ENCODE assay signal across 26 cellular contexts in the genomic region with DNA sequence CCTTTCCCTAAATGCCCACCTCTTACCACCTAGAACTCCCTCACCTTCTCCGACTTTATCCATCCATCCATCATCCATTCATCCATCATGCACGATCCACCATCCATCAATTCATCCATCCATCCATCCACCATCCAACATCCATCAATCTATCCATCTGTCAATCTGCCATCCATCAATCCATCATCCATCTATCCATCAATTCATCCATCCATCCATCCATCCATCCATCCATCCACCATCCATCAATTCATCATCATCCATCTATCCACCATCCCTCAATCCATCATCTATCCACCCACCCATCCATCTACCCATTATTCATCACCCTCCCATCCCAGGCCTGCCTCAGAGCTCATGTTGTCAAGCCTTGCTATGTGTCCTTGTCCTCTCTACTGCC. TPM values are rescaled to one million over a fixed set of nuclear protein-coding genes. Genes with fewer than 3 reads are reported as not detected.
A peak's percentile ranks its signal among the peaks of the same experiment; 100 is the strongest.
DNase-seq lines count a peak whose midpoint lies in the region; ATAC-seq, FAIRE-seq and TF ChIP-seq lines count a peak whose summit lies in the region.
"Had no signal": no experiment of that assay in that cellular context is flagged by ENCODE, and none has a peak within 500 bp of the region (broad histone marks: within the 10 kb centered on the region; RNA-seq: fewer than 3 reads in every experiment).

No MANE protein-coding gene starts in this region.

- no peak overlapping the region for H2AFZ ChIP-seq in HepG2 (ENCODE audit: low read length)
- H2AFZ ChIP-seq in K562 (ENCODE audit: low read depth, low read length): no peak overlapping the region
- H2AFZ ChIP-seq: GM23338 had no signal

- no peak for FAIRE-seq in HepG2 (lab: Jason Lieb, UNC)
- FAIRE-seq in K562 (lab: Jason Lieb, UNC): no peak
- FAIRE-seq: A549, D721Med, GM12891, GM18507, H54 had no signal

- in situ Hi-C loops in HepG2 (cut with HindIII; ENCODE audit: extremely low pct_ligation_motif_present, low pct_unique_long_range_greater_than_20kb) (no loop called here), K562 (cut with MboI) (no loop called here)

- CTCF ChIA-PET in HepG2 (lab: Yijun Ruan, JAX; ENCODE audit: low intra/inter-chr PET ratio, low total read pairs): no interaction called here
- CTCF ChIA-PET in K562 (lab: Yijun Ruan, JAX; ENCODE audit: low intra/inter-chr PET ratio): no interaction called here

- WGBS in HepG2 (ENCODE audit: low lambda C conversion rate): 0% methylated on average over 2 of the region's 2 CpGs
- 29% methylated on average over 2 of the region's 2 CpGs for WGBS in right lobe of liver (ENCODE audit: insufficient coverage, low coverage, low lambda C conversion rate, missing lambda C conversion rate)
- WGBS in K562 (ENCODE audit: insufficient coverage, low coverage, missing lambda C conversion rate): 0% methylated on average over 2 of the region's 2 CpGs
- WGBS in suprapubic skin: 95% methylated on average over 2 of the region's 2 CpGs

- H3K27ac ChIP-seq in HepG2 (ENCODE audit: extremely low read length, insufficient read depth, low read length) (no peak overlapping the region), right lobe of liver (no peak overlapping the region), K562 (ENCODE audit: extremely low read depth, low read depth, low read length) (no peak overlapping the region), suprapubic skin (no peak overlapping the region)
- H3K27ac ChIP-seq: A549; BLaER1 treated with 17β-estradiol and CSF1 and Interleukin-3, amounts not matched to agents 10 nM and 100 nM had no signal

- H3K4me2 ChIP-seq in HepG2 (ENCODE audit: low read depth, low read length) (no peak overlapping the region), K562 (ENCODE audit: insufficient read depth, low read length) (no peak overlapping the region)
- H3K4me2 ChIP-seq: A549; BLaER1 treated with 17β-estradiol and CSF1 and Interleukin-3, amounts not matched to agents 10 nM and 100 nM; GM23338 had no signal

- intact Hi-C loops in HepG2 (cut with micrococcal nuclease; ENCODE audit: unreplicated experiment) (no loop called here), right lobe of liver (cut with DNase I) (no loop called here), K562 (cut with micrococcal nuclease) (no loop called here), Right ventricle myocardium inferior (cut with DNase I) (no loop called here)

- TF ChIP-seq CTCF in HepG2 (CRISPR knock-in tag; IDR thresholded peaks at IDR 0.05): no peak
- TF ChIP-seq CTCF in right lobe of liver (IDR thresholded peaks at IDR 0.05): no peak
- TF ChIP-seq CTCF in K562 (IDR thresholded peaks at IDR 0.05 in 2 of 3, conservative IDR thresholded peaks at IDR 0.05 in 1 of 3; ENCODE audit: insufficient read depth in 2 of 3, low read depth in 1 of 3, low read length in 3 of 3): no peak
- no peak for TF ChIP-seq CTCF in suprapubic skin (IDR thresholded peaks at IDR 0.05)

- BruUV-seq in HepG2 (replicated peaks; lab: Mats Ljungman, UMichigan) (no TSS peak), K562 (replicated peaks; lab: Mats Ljungman, UMichigan) (no TSS peak)

- ATAC-seq in HepG2 (no peak), right lobe of liver (no peak), K562 (no peak), Right ventricle myocardium inferior (no peak)
- ATAC-seq: A549, GM23338 had no signal

- H3K9me3 ChIP-seq in HepG2 (ENCODE audit: low read length) (no peaks in the 10 kb centered on the region), right lobe of liver (no peaks in the 10 kb centered on the region), K562 (replicated peaks; ENCODE audit: control insufficient read depth, insufficient read depth, low read depth, low read length) (no peaks in the 10 kb centered on the region), suprapubic skin (no peaks in the 10 kb centered on the region)
- H3K9me3 ChIP-seq: BE2C; BLaER1 treated with 17β-estradiol and CSF1 and Interleukin-3, amounts not matched to agents 10 nM and 100 nM; HAP-1 had no signal

- H3K79me2 ChIP-seq in HepG2 (ENCODE audit: insufficient read depth, low read length) (no peaks in the 10 kb centered on the region), K562 (ENCODE audit: control insufficient read depth, insufficient read depth, low read length) (no peaks in the 10 kb centered on the region)

- H3K9ac ChIP-seq in HepG2 (ENCODE audit: insufficient read depth, low read depth, low read length): no peak overlapping the region
- H3K9ac ChIP-seq in K562 (ENCODE audit: insufficient read depth in 1 of 2, low read depth in 2 of 2, low read length in 2 of 2): no peak overlapping the region
- H3K9ac ChIP-seq: BLaER1 treated with 17β-estradiol and CSF1 and Interleukin-3, amounts not matched to agents 10 nM and 100 nM had no signal

- no peak for TF ChIP-seq POLR2A in HepG2 (IDR thresholded peaks at IDR 0.05; ENCODE audit: insufficient read depth in 1 of 2, low read depth in 2 of 2, low read length in 2 of 2)
- TF ChIP-seq POLR2A in right lobe of liver (IDR thresholded peaks at IDR 0.05): no peak
- no peak for TF ChIP-seq POLR2A in K562 (conservative IDR thresholded peaks at IDR 0.05)
- TF ChIP-seq POLR2A in suprapubic skin (IDR thresholded peaks at IDR 0.05): no peak

- H4K20me1 ChIP-seq in HepG2 (ENCODE audit: insufficient read depth, low read length): no peaks in the 10 kb centered on the region
- H4K20me1 ChIP-seq in K562 (replicated peaks; ENCODE audit: control insufficient read depth, insufficient read depth, low read length): peaks cover 11% of the 10 kb centered on the region
- H4K20me1 ChIP-seq: BLaER1 treated with 17β-estradiol and CSF1 and Interleukin-3, amounts not matched to agents 10 nM and 100 nM had no signal

- no peak overlapping the region for H3K4me3 ChIP-seq in HepG2 (replicated peaks in 1 of 3; ENCODE audit: insufficient read depth in 1 of 3, low read depth in 2 of 3, low read length in 3 of 3)
- no peak overlapping the region for H3K4me3 ChIP-seq in right lobe of liver
- no peak overlapping the region for H3K4me3 ChIP-seq in K562
- H3K4me3 ChIP-seq in suprapubic skin: no peak overlapping the region
- H3K4me3 ChIP-seq: A549; BLaER1 treated with 17β-estradiol and CSF1 and Interleukin-3, amounts not matched to agents 10 nM and 100 nM; GM23338; HAP-1 had no signal

- POLR2A ChIA-PET in HepG2 (lab: Yijun Ruan, JAX) (no interaction called here), K562 (lab: Yijun Ruan, JAX) (interaction anchor here (0.6 kb wide), 1 partner anchor 159 kb away, joined by 3 read pairs; no protein-coding TSS in a partner anchor)

- H3K4me1 ChIP-seq in HepG2 (ENCODE audit: insufficient read depth, low read length) (no peaks in the 10 kb centered on the region), right lobe of liver (no peaks in the 10 kb centered on the region), K562 (replicated peaks in 1 of 2; ENCODE audit: control insufficient read depth in 2 of 2, insufficient read depth in 2 of 2, low read length in 2 of 2) (peaks cover 0 to 18% of the 10 kb centered on the region in 2 experiments; a peak in 2 of 5 replicates), suprapubic skin (peaks cover 17% of the 10 kb centered on the region)
- H3K4me1 ChIP-seq: BE2C; BLaER1 treated with 17β-estradiol and CSF1 and Interleukin-3, amounts not matched to agents 10 nM and 100 nM; HAP-1 had no signal

- no peak for TF ChIP-seq EP300 in HepG2 (IDR thresholded peaks at IDR 0.05; ENCODE audit: low read depth in 2 of 2, low read length in 2 of 2)
- TF ChIP-seq EP300 in HepG2 (CRISPR knock-in tag; IDR thresholded peaks at IDR 0.05; ENCODE audit: borderline replicate concordance): no peak
- no peak for TF ChIP-seq EP300 in K562 (IDR thresholded peaks at IDR 0.05; ENCODE audit: low read length)
- no peak for TF ChIP-seq EP300 in suprapubic skin (IDR thresholded peaks at IDR 0.05)

- peaks cover 4% of the 10 kb centered on the region for H3K9me1 ChIP-seq in K562 (ENCODE audit: control insufficient read depth, insufficient read depth, low read length)

- DNase-seq in HepG2 (ENCODE audit: low spot score) (no peak), right lobe of liver (no peak), K562 (ENCODE audit: extremely low read depth in 1 of 4, low spot score in 3 of 4) (no peak), suprapubic skin (ENCODE audit: low spot score in 2 of 2) (peak; percentile 26 to 31), GDM1 (lab: John Stamatoyannopoulos, UW) (no peak), Right ventricle myocardium inferior (ENCODE audit: missing footprints) (no peak)
- no peak for DNase-seq in stimulated activated naive CD4-positive, alpha-beta T cell treated with Interleukin-2 at 50 U/mL for 16 hours (lab: John Stamatoyannopoulos, UW)
- DNase-seq: 8988T; ACHN; AML-193; BE2C; CD4-positive, alpha-beta T cell; CD8-positive, alpha-beta memory T cell; DMS 273 treated with DMSO at 0.1 percent for 48 hours; DMS79; EL; GF-D8 had no signal

- H3K36me3 ChIP-seq in HepG2 (replicated peaks in 1 of 2; ENCODE audit: control insufficient read depth in 1 of 2, insufficient read depth in 2 of 2, low read length in 2 of 2): no peaks in the 10 kb centered on the region
- no peaks in the 10 kb centered on the region for H3K36me3 ChIP-seq in right lobe of liver
- no peaks in the 10 kb centered on the region for H3K36me3 ChIP-seq in K562 (ENCODE audit: control insufficient read depth, insufficient read depth, low read length)
- H3K36me3 ChIP-seq in suprapubic skin: no peaks in the 10 kb centered on the region
- H3K36me3 ChIP-seq: BE2C; BLaER1 treated with 17β-estradiol and CSF1 and Interleukin-3, amounts not matched to agents 10 nM and 100 nM; HAP-1 had no signal

- TF ChIP-seq RAD21 in HepG2 (CRISPR knock-in tag; IDR thresholded peaks at IDR 0.05) (no peak), K562 (CRISPR knock-in tag; conservative IDR thresholded peaks at IDR 0.05 in 1 of 2, IDR thresholded peaks at IDR 0.05 in 1 of 2) (no peak)

- H3K27me3 ChIP-seq in HepG2 (ENCODE audit: control insufficient read depth in 1 of 2, insufficient read depth in 2 of 2, low read length in 2 of 2) (peaks cover 0 to 50% of the 10 kb centered on the region in 2 experiments; a peak in 4 of 5 replicates), right lobe of liver (no peaks in the 10 kb centered on the region), K562 (ENCODE audit: control insufficient read depth in 2 of 2, insufficient read depth in 2 of 2, low read length in 2 of 2) (peaks cover 30 to 80% of the 10 kb centered on the region in 2 experiments), suprapubic skin (peaks cover 41% of the 10 kb centered on the region)
- H3K27me3 ChIP-seq: BLaER1 treated with 17β-estradiol and CSF1 and Interleukin-3, amounts not matched to agents 10 nM and 100 nM had no signal

RNA-seq across cellular contexts. Expression of a gene that starts 34.5 kb away (rescaled TPM):
- total RNA-seq in HepG2 (2016; rRNA removed; fragmentation: Illumina TruSeq; extraction: Trizol): not detected in 2 replicates
- total RNA-seq in HepG2 (2016; cell fraction: cytosol; rRNA removed; fragmentation: Illumina TruSeq; extraction: Trizol; ENCODE audit: low read depth): not detected in 2 replicates
- total RNA-seq in HepG2 (2016; cell fraction: insoluble cytoplasmic fraction; rRNA removed; fragmentation: Illumina TruSeq; extraction: Trizol): not detected in 2 replicates
- total RNA-seq in HepG2 (2016; cell fraction: membrane; rRNA removed; fragmentation: Illumina TruSeq; extraction: Trizol): not detected in 2 replicates
- total RNA-seq in HepG2 (2016; cell fraction: nucleus; rRNA removed; fragmentation: Illumina TruSeq; extraction: Trizol): not detected in 2 replicates
- polyA plus RNA-seq in HepG2 (2011; rRNA removed): not detected in 2 replicates
- not detected in 2 replicates for polyA plus RNA-seq in HepG2 (2011; cell fraction: cytosol; rRNA removed)
- polyA plus RNA-seq in HepG2 (2011; cell fraction: nucleus; rRNA removed): not detected in 2 replicates
- polyA plus RNA-seq in HepG2 (2012): not detected in 2 replicates
- polyA plus RNA-seq in HepG2 (2016; cell fraction: cytosol; fragmentation: Illumina TruSeq; extraction: Trizol; ENCODE audit: low read depth): not detected in 2 replicates
- not detected in 2 replicates for polyA plus RNA-seq in HepG2 (2016; cell fraction: insoluble cytoplasmic fraction; fragmentation: Illumina TruSeq; extraction: Trizol; ENCODE audit: low read depth)
- not detected in 2 replicates for polyA plus RNA-seq in HepG2 (2016; cell fraction: membrane; fragmentation: Illumina TruSeq; extraction: Trizol; ENCODE audit: low read depth)
- polyA plus RNA-seq in HepG2 (2016; cell fraction: nucleus; fragmentation: Illumina TruSeq; extraction: Trizol; ENCODE audit: insufficient read depth, low read depth): not detected in 2 replicates
- polyA minus RNA-seq in HepG2 (2011; rRNA and poly(A)+ RNA removed; ENCODE audit: low replicate concordance): not detected in 2 replicates
- not detected in 2 replicates for polyA minus RNA-seq in HepG2 (2011; cell fraction: cytosol; rRNA and poly(A)+ RNA removed)
- not detected in 2 replicates for polyA minus RNA-seq in HepG2 (2011; cell fraction: nucleus; rRNA and poly(A)+ RNA removed)
- not detected for total RNA-seq in right lobe of liver
- not detected in 2 replicates for total RNA-seq in K562 (2011; cell fraction: chromatin; rRNA removed; ENCODE audit: low replicate concordance)
- total RNA-seq in K562 (2011; cell fraction: nucleolus; rRNA removed): not detected in 2 replicates
- total RNA-seq in K562 (2011; cell fraction: nucleoplasm; rRNA removed): not detected in 2 replicates
- total RNA-seq in K562 (2014; rRNA removed): not detected in 2 replicates
- total RNA-seq in K562 (2014; rRNA removed; fragmentation: Illumina TruSeq; extraction: Trizol): not detected in 2 replicates
- total RNA-seq in K562 (2015; rRNA removed; fragmentation: Illumina TruSeq; extraction: Trizol): not detected in 2 replicates
- not detected in 2 replicates for total RNA-seq in K562 (2021)
- not detected in 2 replicates for polyA plus RNA-seq in K562 (2011; rRNA removed)
- polyA plus RNA-seq in K562 (2011; cell fraction: cytosol; rRNA removed): not detected in 2 replicates
- polyA plus RNA-seq in K562 (2011; cell fraction: nucleus; rRNA removed): not detected in 2 replicates
- not detected in 2 replicates for polyA plus RNA-seq in K562 (2012)
- polyA plus RNA-seq in K562 (2014; fragmentation: Illumina TruSeq; extraction: Trizol): not detected in 2 replicates
- not detected for polyA plus RNA-seq in K562 (2014; fragmentation: Nextera tagmentation; extraction: Ambion mirVana)
- not detected in 2 replicates for polyA plus RNA-seq in K562 (2014; rRNA removed)
- polyA minus RNA-seq in K562 (2011; rRNA and poly(A)+ RNA removed): not detected in 2 replicates
- not detected in 2 replicates for polyA minus RNA-seq in K562 (2011; cell fraction: cytosol; rRNA and poly(A)+ RNA removed)
- not detected in 2 replicates for polyA minus RNA-seq in K562 (2011; cell fraction: nucleus; rRNA and poly(A)+ RNA removed)
- total RNA-seq in suprapubic skin: 1 to 10 TPM; 2.8 to 6.3 (median 3.8) TPM
- not detected for total RNA-seq in Right ventricle myocardium inferior
- total RNA-seq: CD8-positive, alpha-beta memory T cell had no signal
- polyA plus RNA-seq: A549; CD14-positive monocyte; CD8-positive, alpha-beta memory T cell had no signal

RNA-seq across cellular contexts. Expression of a gene that starts 41.2 kb away (rescaled TPM):
- total RNA-seq in HepG2 (2016; rRNA removed; fragmentation: Illumina TruSeq; extraction: Trizol) (186 and 210 TPM in 2 replicates), right lobe of liver (100 to 1,000 TPM; 143 to 261 (median 193) TPM), K562 (2014; rRNA removed) (325 and 442 TPM in 2 replicates), K562 (2014; rRNA removed; fragmentation: Illumina TruSeq; extraction: Trizol) (120 and 140 TPM in 2 replicates), K562 (2015; rRNA removed; fragmentation: Illumina TruSeq; extraction: Trizol) (192 and 198 TPM in 2 replicates), K562 (2021) (472 and 483 TPM in 2 replicates), suprapubic skin (100 to 1,000 TPM; 284 to 385 (median 362) TPM), Right ventricle myocardium inferior (281 TPM)
- 81.7 and 86.1 TPM in 2 replicates for total RNA-seq in HepG2 (2016; cell fraction: cytosol; rRNA removed; fragmentation: Illumina TruSeq; extraction: Trizol; ENCODE audit: low read depth)
- 189 and 192 TPM in 2 replicates for total RNA-seq in HepG2 (2016; cell fraction: insoluble cytoplasmic fraction; rRNA removed; fragmentation: Illumina TruSeq; extraction: Trizol)
- total RNA-seq in HepG2 (2016; cell fraction: membrane; rRNA removed; fragmentation: Illumina TruSeq; extraction: Trizol): 147 and 149 TPM in 2 replicates
- total RNA-seq in HepG2 (2016; cell fraction: nucleus; rRNA removed; fragmentation: Illumina TruSeq; extraction: Trizol): 107 and 112 TPM in 2 replicates
- polyA plus RNA-seq in HepG2 (2011; rRNA removed) (327 and 337 TPM in 2 replicates), K562 (2011; rRNA removed) (351 and 621 TPM in 2 replicates), K562 (2014; fragmentation: Illumina TruSeq; extraction: Trizol) (593 and 811 TPM in 2 replicates), K562 (2014; fragmentation: Nextera tagmentation; extraction: Ambion mirVana) (100 to 1,000 TPM in 1 of 2 experiments, 10 to 100 TPM in 1; 69.8 to 232 TPM), K562 (2014; rRNA removed) (435 and 476 TPM in 2 replicates)
- polyA plus RNA-seq in HepG2 (2011; cell fraction: cytosol; rRNA removed): 324 and 458 TPM in 2 replicates
- 231 and 250 TPM in 2 replicates for polyA plus RNA-seq in HepG2 (2011; cell fraction: nucleus; rRNA removed)
- polyA plus RNA-seq in HepG2 (2012): 231 and 263 TPM in 2 replicates
- polyA plus RNA-seq in HepG2 (2016; cell fraction: cytosol; fragmentation: Illumina TruSeq; extraction: Trizol; ENCODE audit: low read depth): 82.3 and 83.9 TPM in 2 replicates
- polyA plus RNA-seq in HepG2 (2016; cell fraction: insoluble cytoplasmic fraction; fragmentation: Illumina TruSeq; extraction: Trizol; ENCODE audit: low read depth): 300 and 336 TPM in 2 replicates
- polyA plus RNA-seq in HepG2 (2016; cell fraction: membrane; fragmentation: Illumina TruSeq; extraction: Trizol; ENCODE audit: low read depth): 127 and 132 TPM in 2 replicates
- 254 and 261 TPM in 2 replicates for polyA plus RNA-seq in HepG2 (2016; cell fraction: nucleus; fragmentation: Illumina TruSeq; extraction: Trizol; ENCODE audit: insufficient read depth, low read depth)
- polyA minus RNA-seq in HepG2 (2011; rRNA and poly(A)+ RNA removed; ENCODE audit: low replicate concordance): 586 and 708 TPM in 2 replicates
- polyA minus RNA-seq in HepG2 (2011; cell fraction: cytosol; rRNA and poly(A)+ RNA removed): 237 and 248 TPM in 2 replicates
- polyA minus RNA-seq in HepG2 (2011; cell fraction: nucleus; rRNA and poly(A)+ RNA removed): 85.8 and 86.9 TPM in 2 replicates
- 99.7 and 210 TPM in 2 replicates for total RNA-seq in K562 (2011; cell fraction: chromatin; rRNA removed; ENCODE audit: low replicate concordance)
- 245 and 251 TPM in 2 replicates for total RNA-seq in K562 (2011; cell fraction: nucleolus; rRNA removed)
- 187 and 199 TPM in 2 replicates for total RNA-seq in K562 (2011; cell fraction: nucleoplasm; rRNA removed)
- polyA plus RNA-seq in K562 (2011; cell fraction: cytosol; rRNA removed): 776 and 1,036 TPM in 2 replicates
- 257 and 274 TPM in 2 replicates for polyA plus RNA-seq in K562 (2011; cell fraction: nucleus; rRNA removed)
- 485 and 750 TPM in 2 replicates for polyA plus RNA-seq in K562 (2012)
- 408 and 480 TPM in 2 replicates for polyA minus RNA-seq in K562 (2011; rRNA and poly(A)+ RNA removed)
- polyA minus RNA-seq in K562 (2011; cell fraction: cytosol; rRNA and poly(A)+ RNA removed): 429 and 660 TPM in 2 replicates
- 68.0 and 128 TPM in 2 replicates for polyA minus RNA-seq in K562 (2011; cell fraction: nucleus; rRNA and poly(A)+ RNA removed)

Comparison
In these comparisons a context has a peak if more than half of its experiments do, and no peak if none do; other contexts are left out.
1. DNase-seq: peak in suprapubic skin (2 of 2); none in HepG2 (single experiment), right lobe of liver (0 of 3), K562 (0 of 4), stimulated activated naive CD4-positive, alpha-beta T cell treated with Interleukin-2 at 50 U/mL for 16 hours (single experiment), GDM1 (single experiment) and Right ventricle myocardium inferior (single experiment).